In the genomic region with DNA sequence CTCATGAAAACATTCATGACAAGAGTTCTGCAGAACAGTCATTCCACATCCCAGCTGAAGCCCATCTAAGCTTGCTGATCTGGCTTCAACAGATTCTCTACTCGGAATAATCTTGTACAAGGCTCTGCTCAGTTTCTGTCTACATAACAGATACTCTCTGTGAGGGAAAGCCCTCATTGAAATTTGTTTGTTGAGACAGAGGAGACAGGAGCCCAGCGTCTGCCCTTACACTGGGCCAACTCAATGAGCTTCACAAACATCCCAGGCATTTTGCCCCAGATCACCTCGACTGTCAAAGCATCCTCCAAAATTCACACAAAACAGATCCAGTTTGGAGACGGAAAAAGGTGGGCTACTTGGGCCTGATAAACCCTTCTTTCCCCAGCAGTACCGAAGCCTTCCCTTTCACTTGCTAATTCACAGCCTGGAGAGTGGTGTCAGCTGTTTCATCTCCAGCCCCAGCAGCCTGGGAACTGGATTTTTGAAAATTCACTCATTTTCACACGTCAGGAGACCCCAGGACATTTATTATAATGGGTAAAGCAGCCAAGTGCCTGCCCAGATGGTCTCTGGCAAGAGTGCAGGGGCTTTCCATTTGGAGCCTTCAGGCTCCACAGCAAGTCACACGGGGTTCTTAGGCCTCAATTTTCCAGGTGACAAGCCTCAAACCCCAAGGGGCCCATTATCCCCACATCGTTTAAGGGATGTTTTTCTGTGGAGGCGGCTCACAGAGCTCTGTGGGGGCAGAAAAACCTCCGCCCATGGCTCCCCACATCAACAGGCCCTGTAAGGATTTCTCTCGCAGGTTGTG, we compare ENCODE assay signal across 14 cellular contexts. TPM values are rescaled to one million over a fixed set of nuclear protein-coding genes. Genes with fewer than 3 reads are reported as not detected.
A peak's percentile ranks its signal among the peaks of the same experiment; 100 is the strongest.
DNase-seq lines count a peak whose midpoint lies in the region; ATAC-seq and TF ChIP-seq lines count a peak whose summit lies in the region.
"Had no signal": no experiment of that assay in that cellular context is flagged by ENCODE, and none has a peak within 500 bp of the region (broad histone marks: within the 10 kb centered on the region; RNA-seq: fewer than 3 reads in every experiment).

No MANE protein-coding gene starts in this region.

- no peaks in the 10 kb centered on the region for H3K27me3 Mint-ChIP-seq in activated CD4-positive, alpha-beta T cell treated with anti-CD3 and anti-CD28 coated beads for 36 hours
- H3K27me3 Mint-ChIP-seq in activated naive CD8-positive, alpha-beta T cell treated with anti-CD3 and anti-CD28 coated beads, Interleukin-2, amount 50 U/mL, for 24 hours, result no peaks in the 10 kb centered on the region
- H3K27me3 Mint-ChIP-seq: activated B cell treated with CpG ODN at 0.5 μM for 24 hours had no signal

- TF ChIP-seq EP300 in neural cell (conservative IDR thresholded peaks at IDR 0.05; ENCODE audit: poor library complexity, severe bottlenecking), result no peak

- H2AFZ ChIP-seq in neural cell (ENCODE audit: low read depth, low read length), result no peak overlapping the region
- H2AFZ ChIP-seq: parathyroid adenoma had no signal

- no peaks in the 10 kb centered on the region for H3K9me2 ChIP-seq in neural cell (ENCODE audit: insufficient read depth, low read length)

- H3K36me3 ChIP-seq in neural cell (ENCODE audit: insufficient read depth, low read length), result no peaks in the 10 kb centered on the region

- no peak for DNase-seq in activated CD4-positive, alpha-beta T cell treated with anti-CD3 and anti-CD28 coated beads for 36 hours
- DNase-seq in activated CD4-positive, alpha-beta T cell treated with anti-CD3 and anti-CD28 coated beads for 4 hours, result no peak
- peak; percentile 68 for DNase-seq in NCI-H1092 treated with DMSO at 0.1 percent for 48 hours (lab: John Stamatoyannopoulos, UW)
- DNase-seq in activated naive CD8-positive, alpha-beta T cell treated with anti-CD3 and anti-CD28 coated beads, Interleukin-2, amount 50 U/mL, for 24 hours, result no peak
- DNase-seq in stimulated activated CD4-positive, alpha-beta T cell treated with anti-CD3 and anti-CD28 coated beads, Interleukin-4, amount 100 ng/mL, for 1 hour, result no peak
- no peak for DNase-seq in RKO (ENCODE audit: low spot score)
- DNase-seq in amygdala (lab: John Stamatoyannopoulos, UW), result no peak
- DNase-seq: activated B cell treated with CpG ODN at 0.5 μM for 24 hours, cerebellar nuclear complex, GOT3, mesenchymal stem cell had no signal

- peak overlapping the region; percentile 38 for H3K27ac Mint-ChIP-seq in activated CD4-positive, alpha-beta T cell treated with anti-CD3 and anti-CD28 coated beads for 36 hours
- peak overlapping the region; percentile 69 for H3K27ac Mint-ChIP-seq in activated naive CD8-positive, alpha-beta T cell treated with anti-CD3 and anti-CD28 coated beads, Interleukin-2, amount 50 U/mL, for 24 hours
- H3K27ac Mint-ChIP-seq: activated B cell treated with CpG ODN at 0.5 μM for 24 hours had no signal

- H3K9me3 Mint-ChIP-seq in activated CD4-positive, alpha-beta T cell treated with anti-CD3 and anti-CD28 coated beads for 36 hours (ENCODE audit: low read depth), result no peaks in the 10 kb centered on the region
- no peaks in the 10 kb centered on the region for H3K9me3 Mint-ChIP-seq in activated naive CD8-positive, alpha-beta T cell treated with anti-CD3 and anti-CD28 coated beads, Interleukin-2, amount 50 U/mL, for 24 hours
- H3K9me3 Mint-ChIP-seq: activated B cell treated with CpG ODN at 0.5 μM for 24 hours had no signal

- peaks cover 91% of the 10 kb centered on the region for H3K4me1 Mint-ChIP-seq in activated CD4-positive, alpha-beta T cell treated with anti-CD3 and anti-CD28 coated beads for 36 hours
- H3K4me1 Mint-ChIP-seq in activated naive CD8-positive, alpha-beta T cell treated with anti-CD3 and anti-CD28 coated beads, Interleukin-2, amount 50 U/mL, for 24 hours, result peaks cover 95% of the 10 kb centered on the region

- peak overlapping the region; percentile 9 for H3K4me3 ChIP-seq in neural cell (ENCODE audit: low read length)

- H3K4me3 Mint-ChIP-seq in activated CD4-positive, alpha-beta T cell treated with anti-CD3 and anti-CD28 coated beads for 36 hours, result no peak overlapping the region
- H3K4me3 Mint-ChIP-seq in activated naive CD8-positive, alpha-beta T cell treated with anti-CD3 and anti-CD28 coated beads, Interleukin-2, amount 50 U/mL, for 24 hours, result no peak overlapping the region
- H3K4me3 Mint-ChIP-seq: activated B cell treated with CpG ODN at 0.5 μM for 24 hours had no signal

- no peaks in the 10 kb centered on the region for H3K9me3 ChIP-seq in neural cell (ENCODE audit: low read length)

- CTCF ChIA-PET in activated CD4-positive, alpha-beta T cell treated with anti-CD3 and anti-CD28 coated beads for 36 hours (lab: Charles Lee), result interaction anchor here (0.9 to 2.1 kb wide), 6 partner anchors 8 to 76 kb away, joined by 3 to 8 read pairs (median 3); no protein-coding TSS in a partner anchor

- H4K20me1 ChIP-seq in neural cell (ENCODE audit: insufficient read depth), result no peaks in the 10 kb centered on the region

- POLR2A ChIA-PET in activated CD4-positive, alpha-beta T cell treated with anti-CD3 and anti-CD28 coated beads for 36 hours (lab: Charles Lee), result interaction anchor here (1.0 kb wide), 2 partner anchors 16 to 24 kb away, joined by 3 read pairs; no protein-coding TSS in a partner anchor

- no peak for TF ChIP-seq CTCF in neural cell (IDR thresholded peaks at IDR 0.05; ENCODE audit: poor library complexity, severe bottlenecking)

- H3K79me2 ChIP-seq in neural cell (replicated peaks; ENCODE audit: insufficient read depth, low read length), result peaks cover 16% of the 10 kb centered on the region

- peak overlapping the region; percentile 45 for H3K27ac ChIP-seq in neural cell (ENCODE audit: low read length)
- H3K27ac ChIP-seq: parathyroid adenoma had no signal

- H3K4me2 ChIP-seq in neural cell (ENCODE audit: low read length), result no peak overlapping the region

- no peak for ATAC-seq in activated CD4-positive, alpha-beta T cell treated with anti-CD3 and anti-CD28 coated beads for 36 hours
- ATAC-seq in activated naive CD8-positive, alpha-beta T cell treated with anti-CD3 and anti-CD28 coated beads, Interleukin-2, amount 50 U/mL, for 24 hours, result no peak
- ATAC-seq: esophagus mucosa had no signal

- H3K36me3 Mint-ChIP-seq in activated CD4-positive, alpha-beta T cell treated with anti-CD3 and anti-CD28 coated beads for 36 hours (ENCODE audit: low read depth), result peaks cover 28% of the 10 kb centered on the region
- peaks cover 20% of the 10 kb centered on the region for H3K36me3 Mint-ChIP-seq in activated naive CD8-positive, alpha-beta T cell treated with anti-CD3 and anti-CD28 coated beads, Interleukin-2, amount 50 U/mL, for 24 hours (ENCODE audit: low read depth)

- peak overlapping the region; percentile 13 for H3K9ac ChIP-seq in neural cell (ENCODE audit: low read length)
- H3K9ac ChIP-seq: parathyroid adenoma had no signal

- H3F3A ChIP-seq in neural cell (ENCODE audit: insufficient read depth, low read length, poor library complexity, severe bottlenecking), result no peaks in the 10 kb centered on the region

- no peak for TF ChIP-seq RAD21 in neural cell (conservative IDR thresholded peaks at IDR 0.05)

- H3K27me3 ChIP-seq in neural cell (ENCODE audit: insufficient read depth, low read depth, low read length), result no peaks in the 10 kb centered on the region

- intact Hi-C loops in activated CD4-positive, alpha-beta T cell treated with anti-CD3 and anti-CD28 coated beads for 36 hours (cut with DNase I, micrococcal nuclease), result loop anchor here in 1 of 2 experiments (10.0 kb wide), 1 partner anchor 1622 kb away; a partner anchor contains a TSS

TF ChIP-seq in neural cell, 6 proteins besides CTCF, POLR2A, EP300 and RAD21:
- TF ChIP-seq SMC3 (conservative IDR thresholded peaks at IDR 0.05; ENCODE audit: poor library complexity), result peak; percentile 13
- no peak for TF ChIP-seq TAF1 (IDR thresholded peaks at IDR 0.05; ENCODE audit: low read depth)

RNA-seq across cellular contexts. Expression of a gene that starts 7.3 kb away (rescaled TPM):
- total RNA-seq in activated CD4-positive, alpha-beta T cell treated with anti-CD3 and anti-CD28 coated beads for 36 hours, result 10 to 100 TPM; 55.3 to 60.3 TPM
- polyA plus RNA-seq in neural cell, result 207 and 220 TPM in 2 replicates
- polyA minus RNA-seq in neural cell, result 35.5 and 45.4 TPM in 2 replicates

RNA-seq across cellular contexts. Expression of a gene that starts 59.4 kb away (rescaled TPM):
- 10 to 100 TPM; 65.3 to 74.6 TPM for total RNA-seq in activated CD4-positive, alpha-beta T cell treated with anti-CD3 and anti-CD28 coated beads for 36 hours
- 64.1 and 65.0 TPM in 2 replicates for polyA plus RNA-seq in neural cell
- polyA minus RNA-seq in neural cell, result 52.1 and 58.6 TPM in 2 replicates
